In the genomic region with DNA sequence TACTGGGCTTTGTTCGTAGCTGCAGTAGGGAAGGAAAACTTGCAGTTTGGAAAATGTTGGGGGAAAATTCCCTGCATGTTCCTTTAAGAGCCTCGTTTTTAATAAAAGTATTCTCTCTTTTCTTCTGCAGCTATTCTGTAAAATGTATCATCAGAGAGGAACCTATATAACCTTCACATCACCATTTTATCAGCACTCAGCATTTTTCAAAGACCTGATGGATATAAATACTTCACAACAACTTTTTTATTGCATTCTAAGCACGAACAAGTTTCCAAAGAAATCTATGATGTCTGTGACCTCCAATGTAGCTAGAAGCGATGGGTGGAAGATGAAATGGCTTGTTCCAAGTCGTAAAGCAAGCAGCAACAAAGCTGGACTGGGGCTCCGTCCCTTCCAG, we compare ENCODE assay signal across 21 cellular contexts.
"Had no signal": no experiment of that assay in that cellular context is flagged by ENCODE, and none has a peak within 500 bp of the region (broad histone marks: within the 10 kb centered on the region; RNA-seq: fewer than 3 reads in every experiment).

No MANE protein-coding gene starts in this region.

- FAIRE-seq: colon, endothelial cell of umbilical vein, frontal cortex, islet of Langerhans, keratinocyte had no signal

- H3K4me1 ChIP-seq: foreskin keratinocyte, left lung, lower lobe of right lung had no signal

- H3K27me3 ChIP-seq: foreskin keratinocyte had no signal

- ATAC-seq: foreskin keratinocyte, heart right ventricle, left cardiac atrium, left lung, left ventricle myocardium superior, lower lobe of right lung, mucosa of descending colon had no signal

- H3K36me3 ChIP-seq: esophagus muscularis mucosa, heart right ventricle, left lung, lower lobe of right lung had no signal

- DNase-seq: dermis blood vessel endothelial cell; dorsolateral prefrontal cortex; effector CD4-positive, alpha-beta T cell; effector memory CD4-positive, alpha-beta T cell; foreskin keratinocyte; glutamatergic neuron; heart right ventricle; hippocampal formation; left cardiac atrium; left lung; left ventricle myocardium superior; lower lobe of right lung; mesenchymal stem cell; mucosa of descending colon had no signal

- H3K4me3 ChIP-seq: coronary artery, dorsolateral prefrontal cortex, esophagus muscularis mucosa, heart right ventricle, left lung, lower lobe of right lung, mucosa of descending colon had no signal

- H3K27ac ChIP-seq: coronary artery, dorsolateral prefrontal cortex, esophagus muscularis mucosa, foreskin keratinocyte, heart right ventricle, left lung, lower lobe of right lung had no signal

- H3K9me3 ChIP-seq: esophagus muscularis mucosa, heart right ventricle, left lung, lower lobe of right lung, mucosa of descending colon had no signal
